ENCODE assay signal across 14 cellular contexts in genomic region chr2:48482774-48483173, GRCh38. TPM values are rescaled to one million over a fixed set of nuclear protein-coding genes. Genes with fewer than 3 reads are reported as not detected.
A peak's percentile ranks its signal among the peaks of the same experiment; 100 is the strongest.
DNase-seq lines count a peak whose midpoint lies in the region; ATAC-seq and TF ChIP-seq lines count a peak whose summit lies in the region.
"Had no signal": no experiment of that assay in that cellular context is flagged by ENCODE, and none has a peak within 500 bp of the region (broad histone marks: within the 10 kb centered on the region; RNA-seq: fewer than 3 reads in every experiment).

No MANE protein-coding gene starts in this region.

- no peak overlapping the region for H3K27ac ChIP-seq in aorta (ENCODE audit: low read depth in 1 of 2, low read length in 2 of 2)
- H3K27ac ChIP-seq: neural progenitor cell had no signal

- 47 to 49% methylated on average over 5 of the region's 5 CpGs for WGBS in aorta, 2 donors

- H3K36me3 ChIP-seq in aorta (ENCODE audit: control insufficient read depth in 1 of 2, insufficient read depth in 2 of 2, low read length in 1 of 2), result peaks cover 2 to 6% of the 10 kb centered on the region in 2 donors
- H3K36me3 ChIP-seq: neural progenitor cell had no signal

- no peaks in the 10 kb centered on the region for H3K9me3 Mint-ChIP-seq in activated CD4-positive, alpha-beta T cell treated with anti-CD3 and anti-CD28 coated beads, Interleukin-2, amount 10 ng/mL, durations not matched to agents 24 days and 14 days
- H3K9me3 Mint-ChIP-seq: neural progenitor cell had no signal

- peak; percentile 30 for DNase-seq in activated CD4-positive, alpha-beta T cell treated with anti-CD3 and anti-CD28 coated beads, Interleukin-2, amount 10 ng/mL, durations not matched to agents 24 days and 14 days
- DNase-seq in activated CD4-positive, alpha-beta T cell treated with anti-CD3 and anti-CD28 coated beads, Interleukin-2, amount 50 U/mL, for 1 hour, result no peak
- peak; percentile 11 to 57 for DNase-seq in cardiac fibroblast (ENCODE audit: low read depth in 2 of 2)
- peak; percentile 74 for DNase-seq in medulla oblongata (ENCODE audit: extremely low spot score)
- no peak for DNase-seq in aorta
- no peak for DNase-seq in effector CD8-positive, alpha-beta T cell (lab: John Stamatoyannopoulos, UW)
- DNase-seq in activated T-cell treated with anti-CD3 and anti-CD28 coated beads for 4 hours, result no peak
- no peak for DNase-seq in HPDE6-E6E7 (ENCODE audit: extremely low spot score)
- DNase-seq: activated CD8-positive, alpha-beta memory T cell treated with anti-CD3 and anti-CD28 coated beads, Interleukin-2, amount 50 U/mL, for 48 hours; kidney glomerular epithelial cell; NCI-H1436; RPMI8226; stimulated activated CD4-positive, alpha-beta T cell treated with anti-CD3 and anti-CD28 coated beads, Interleukin-4, amount 100 ng/mL, for 4 hours had no signal

- no peaks in the 10 kb centered on the region for H3K27me3 ChIP-seq in aorta (ENCODE audit: control insufficient read depth in 1 of 2, insufficient read depth in 2 of 2, low read length in 1 of 2)
- H3K27me3 ChIP-seq: neural progenitor cell had no signal

- no peak for TF ChIP-seq CTCF in cardiac fibroblast (IDR thresholded peaks at IDR 0.05; ENCODE audit: low read depth, low read length)

- H3K4me1 Mint-ChIP-seq in activated CD4-positive, alpha-beta T cell treated with anti-CD3 and anti-CD28 coated beads, Interleukin-2, amount 10 ng/mL, durations not matched to agents 24 days and 14 days, result no peaks in the 10 kb centered on the region

- H3K27ac Mint-ChIP-seq in activated CD4-positive, alpha-beta T cell treated with anti-CD3 and anti-CD28 coated beads, Interleukin-2, amount 10 ng/mL, durations not matched to agents 24 days and 14 days, result no peak overlapping the region
- H3K27ac Mint-ChIP-seq: neural progenitor cell had no signal

- intact Hi-C loops in activated CD4-positive, alpha-beta T cell treated with anti-CD3 and anti-CD28 coated beads, Interleukin-2, amount 10 ng/mL, durations not matched to agents 24 days and 14 days (cut with micrococcal nuclease), result no loop called here
- intact Hi-C loops in aorta (cut with DNase I), result loop anchor here in 1 of 2 donors (5.0 kb wide), 1 partner anchor 45 kb away; no protein-coding TSS in a partner anchor

- H3K4me3 ChIP-seq in cardiac fibroblast (replicated peaks in 1 of 2; ENCODE audit: low read depth in 2 of 2, low read length in 2 of 2), result no peak overlapping the region
- H3K4me3 ChIP-seq in aorta (ENCODE audit: low read length in 2 of 2), result no peak overlapping the region
- H3K4me3 ChIP-seq: neural progenitor cell had no signal

- H3K4me3 Mint-ChIP-seq in activated CD4-positive, alpha-beta T cell treated with anti-CD3 and anti-CD28 coated beads, Interleukin-2, amount 10 ng/mL, durations not matched to agents 24 days and 14 days, result no peak overlapping the region
- H3K4me3 Mint-ChIP-seq: neural progenitor cell had no signal

- peak; percentile 22 for ATAC-seq in aorta (ENCODE audit: low FRiP score)

- no peaks in the 10 kb centered on the region for H3K4me1 ChIP-seq in aorta (ENCODE audit: control insufficient read depth in 1 of 2, insufficient read depth in 2 of 2, low read length in 2 of 2)
- H3K4me1 ChIP-seq: neural progenitor cell had no signal

- peaks cover 50% of the 10 kb centered on the region for H3K36me3 Mint-ChIP-seq in activated CD4-positive, alpha-beta T cell treated with anti-CD3 and anti-CD28 coated beads, Interleukin-2, amount 10 ng/mL, durations not matched to agents 24 days and 14 days (ENCODE audit: low read depth)

- H3K9me3 ChIP-seq in aorta (ENCODE audit: control insufficient read depth, low read length), result no peaks in the 10 kb centered on the region

- no peaks in the 10 kb centered on the region for H3K27me3 Mint-ChIP-seq in activated CD4-positive, alpha-beta T cell treated with anti-CD3 and anti-CD28 coated beads, Interleukin-2, amount 10 ng/mL, durations not matched to agents 24 days and 14 days

RNA-seq across cellular contexts. Expression of gene PPP1R21, which starts 42.2 kb away (rescaled TPM):
- 21.2 and 21.3 TPM in 2 replicates for total RNA-seq in activated CD4-positive, alpha-beta T cell treated with anti-CD3 and anti-CD28 coated beads, Interleukin-2, amount 10 ng/mL, durations not matched to agents 24 days and 14 days
- total RNA-seq in aorta, result 10 to 100 TPM; 35.9 to 39.2 TPM
- polyA plus RNA-seq in aorta, result 10 to 100 TPM; 29.7 to 57.6 TPM

RNA-seq across cellular contexts. Expression of gene STON1, which starts 47.2 kb away (rescaled TPM):
- 0.93 and 1.3 TPM in 2 replicates for total RNA-seq in activated CD4-positive, alpha-beta T cell treated with anti-CD3 and anti-CD28 coated beads, Interleukin-2, amount 10 ng/mL, durations not matched to agents 24 days and 14 days
- 10 to 100 TPM; 27.5 to 28.6 TPM for total RNA-seq in aorta
- 10 to 100 TPM; 12.8 to 22.2 TPM for polyA plus RNA-seq in aorta

Comparison
In these comparisons a context has a peak if more than half of its experiments do, and no peak if none do; other contexts are left out.
1. DNase-seq: peak in activated CD4-positive, alpha-beta T cell treated with anti-CD3 and anti-CD28 coated beads, Interleukin-2, amount 10 ng/mL, durations not matched to agents 24 days and 14 days (single experiment), cardiac fibroblast (2 of 2) and medulla oblongata (single experiment); none in activated CD4-positive, alpha-beta T cell treated with anti-CD3 and anti-CD28 coated beads, Interleukin-2, amount 50 U/mL, for 1 hour (single experiment), aorta (0 of 2), effector CD8-positive, alpha-beta T cell (single experiment), activated T-cell treated with anti-CD3 and anti-CD28 coated beads for 4 hours (single experiment) and HPDE6-E6E7 (single experiment).
2. RNA of gene STON1, which starts 47.2 kb away (total RNA-seq): 27.5 to 28.6 TPM in aorta; 0.93 to 1.3 TPM in activated CD4-positive, alpha-beta T cell treated with anti-CD3 and anti-CD28 coated beads, Interleukin-2, amount 10 ng/mL, durations not matched to agents 24 days and 14 days; every median in the first group is over 10 times any median in the second.